In genomic region chr1:232590742-232591082, GRCh38 we compare ENCODE assay signal across 9 cellular contexts. TPM values are rescaled to one million over a fixed set of nuclear protein-coding genes. Genes with fewer than 3 reads are reported as not detected.
DNase-seq lines count a peak whose midpoint lies in the region; ATAC-seq and TF ChIP-seq lines count a peak whose summit lies in the region.
"Had no signal": no experiment of that assay in that cellular context is flagged by ENCODE, and none has a peak within 500 bp of the region (broad histone marks: within the 10 kb centered on the region; RNA-seq: fewer than 3 reads in every experiment).

No MANE protein-coding gene starts in this region.

- peaks cover 6 to 17% (median 10%) of the 10 kb centered on the region in 3 donors for H3K4me1 Mint-ChIP-seq in IgD-negative memory B cell

- H3K9me3 Mint-ChIP-seq in IgD-negative memory B cell: peaks cover 0 to 6% (median 5%) of the 10 kb centered on the region in 3 donors

- peak overlapping the region in 2 of 4 donors; percentile 46 to 48 for H3K4me3 Mint-ChIP-seq in IgD-negative memory B cell

- intact Hi-C loops in body of pancreas (cut with DNase I): no loop called here

- H3K36me3 ChIP-seq in mesodermal cell (ENCODE audit: control insufficient read depth, insufficient read depth, low read length) (peaks cover 6% of the 10 kb centered on the region), BE2C (no peaks in the 10 kb centered on the region), body of pancreas (replicated peaks in 1 of 2; ENCODE audit: insufficient read depth in 1 of 2, low read depth in 2 of 2) (no peaks in the 10 kb centered on the region)

- H3K27me3 ChIP-seq in BE2C (no peaks in the 10 kb centered on the region), body of pancreas (no peaks in the 10 kb centered on the region)

- peak overlapping the region; percentile 89 for H3K27ac ChIP-seq in mesodermal cell (ENCODE audit: low read depth, low read length, severe bottlenecking)
- H3K27ac ChIP-seq in body of pancreas: peak overlapping the region in 1 of 4 donors; percentile 54

- H3K36me3 Mint-ChIP-seq in IgD-negative memory B cell: no peaks in the 10 kb centered on the region

- peaks cover 62% of the 10 kb centered on the region for H3K4me1 ChIP-seq in mesodermal cell (ENCODE audit: control insufficient read depth, insufficient read depth, low read length, poor library complexity, severe bottlenecking)
- H3K4me1 ChIP-seq in BE2C: peaks cover 27% of the 10 kb centered on the region
- no peaks in the 10 kb centered on the region for H3K4me1 ChIP-seq in body of pancreas

- H3K27ac Mint-ChIP-seq in IgD-negative memory B cell: peak overlapping the region; percentile 13 to 87 (median 76)

- DNase-seq in occipital lobe (lab: John Stamatoyannopoulos, UW) (no peak), BE2C (no peak), body of pancreas (no peak)
- no peak for DNase-seq in stimulated activated CD4-positive, alpha-beta T cell treated with anti-CD3 and anti-CD28 coated beads, Interleukin-4, amount 100 ng/mL, for 24 hours
- DNase-seq: effector CD8-positive, alpha-beta T cell had no signal

- H3K27me3 Mint-ChIP-seq in IgD-negative memory B cell: peaks cover 1% of the 10 kb centered on the region

- ATAC-seq in GM18505 (IDR thresholded peaks at IDR 0.05; ENCODE audit: unreplicated experiment): peak; percentile 86
- ATAC-seq in GM21576 (IDR thresholded peaks at IDR 0.05; ENCODE audit: unreplicated experiment): peak; percentile 81
- ATAC-seq in body of pancreas: no peak

- H3K9me3 ChIP-seq in mesodermal cell (ENCODE audit: control insufficient read depth, low read length): no peaks in the 10 kb centered on the region
- H3K9me3 ChIP-seq in BE2C: no peaks in the 10 kb centered on the region
- H3K9me3 ChIP-seq in body of pancreas: no peaks in the 10 kb centered on the region

- H3K4me3 ChIP-seq in mesodermal cell (ENCODE audit: extremely low read depth, insufficient read depth, low read length, poor library complexity, severe bottlenecking) (no peak overlapping the region), BE2C (ENCODE audit: low read depth, low read length) (no peak overlapping the region), body of pancreas (no peak overlapping the region)

- no peak for TF ChIP-seq CTCF in BE2C (IDR thresholded peaks at IDR 0.05; ENCODE audit: low read depth, low read length)
- TF ChIP-seq CTCF in body of pancreas (IDR thresholded peaks at IDR 0.05): no peak

- 91 to 100% methylated on average over 4 of the region's 5 CpGs for WGBS in mesodermal cell (ENCODE audit: insufficient coverage in 2 of 2), 2 experiments
- 80 to 88% methylated on average over 5 of the region's 5 CpGs for WGBS in body of pancreas, 2 donors

- no peak for TF ChIP-seq POLR2A in GM18505 (IDR thresholded peaks at IDR 0.05; ENCODE audit: borderline replicate concordance, extremely low read depth, insufficient read depth, insufficient read length)
- TF ChIP-seq POLR2A in body of pancreas (IDR thresholded peaks at IDR 0.05): no peak

RNA-seq across cellular contexts. Expression of gene SIPA1L2, which starts 39.2 kb away (rescaled TPM):
- polyA plus RNA-seq in IgD-negative memory B cell: not detected
- 69.3 TPM for polyA plus RNA-seq in mesodermal cell (2013, experiment 1 of 2)
- polyA plus RNA-seq in mesodermal cell (2013, experiment 2 of 2): 74.6 TPM
- total RNA-seq in occipital lobe (36.7 TPM), body of pancreas (1 to 10 TPM; 5.6 to 8.6 TPM)
- 17.0 TPM for polyA plus RNA-seq in BE2C (2012; ENCODE audit: insufficient read depth, insufficient read length, low read depth)
